In genomic region chr1:37721565-37721964, GRCh38 we compare ENCODE assay signal across 28 cellular contexts. TPM values are rescaled to one million over a fixed set of nuclear protein-coding genes. Genes with fewer than 3 reads are reported as not detected.
DNase-seq lines count a peak whose midpoint lies in the region; ATAC-seq and TF ChIP-seq lines count a peak whose summit lies in the region.
"Had no signal": no experiment of that assay in that cellular context is flagged by ENCODE, and none has a peak within 500 bp of the region (broad histone marks: within the 10 kb centered on the region; RNA-seq: fewer than 3 reads in every experiment).

No MANE protein-coding gene starts in this region.

- ATAC-seq in HG03565 (IDR thresholded peaks at IDR 0.05; ENCODE audit: unreplicated experiment) (no peak), GM18909 (IDR thresholded peaks at IDR 0.05; ENCODE audit: poor library complexity, unreplicated experiment) (no peak)
- ATAC-seq: gastroesophageal sphincter; left lung; naive thymus-derived CD4-positive, alpha-beta T cell; stimulated activated naive CD8-positive, alpha-beta T cell treated with anti-CD3 and anti-CD28 coated beads, Interleukin-15, amount 100 ng/mL, for 72 hours had no signal

- no peak overlapping the region for H3K4me2 ChIP-seq in H9 (ENCODE audit: insufficient read depth, insufficient read length, low read length)
- H3K4me2 ChIP-seq: BLaER1, smooth muscle cell had no signal

- no peak overlapping the region for H3K4ac ChIP-seq in H9 (ENCODE audit: low read depth, low read length)

- H3K9ac ChIP-seq in H9 (ENCODE audit: extremely low read depth, insufficient read length, low read length), result no peak overlapping the region
- H3K9ac ChIP-seq: BLaER1 had no signal

- no peak overlapping the region for H4K8ac ChIP-seq in H9 (replicated peaks; ENCODE audit: insufficient read length, low read depth, low read length)

- H3K27ac ChIP-seq in H9 (ENCODE audit: insufficient read length, low read depth, low read length) (no peak overlapping the region), caudate nucleus (ENCODE audit: low read depth, low read length) (peak overlapping the region; percentile 56), layer of hippocampus (ENCODE audit: low read depth, low read length) (peak overlapping the region; percentile 60), temporal lobe (ENCODE audit: low read depth, low read length) (peak overlapping the region; percentile 60)
- H3K27ac ChIP-seq: BLaER1, coronary artery, left lung had no signal

- no peak overlapping the region for H2BK15ac ChIP-seq in H9 (ENCODE audit: low read depth, low read length)

- H2AFZ ChIP-seq in H9 (ENCODE audit: low read length), result no peak overlapping the region

- H3K9me3 Mint-ChIP-seq in H9, result no peaks in the 10 kb centered on the region
- H3K9me3 Mint-ChIP-seq: activated CD4-positive, alpha-beta memory T cell treated with anti-CD3 and anti-CD28 coated beads, Interleukin-2, amount 10 ng/mL, durations not matched to agents 7 days and 5 days; activated naive CD4-positive, alpha-beta T cell treated with anti-CD3 and anti-CD28 coated beads, Interleukin-2, amount 50 U/mL, for 24 hours; activated T-helper 2 cell treated with anti-CD3 and anti-CD28 coated beads, Interferon-gamma antibody, Interleukin-2, Interleukin-4, amounts not matched to agents 10 μg/mL and 5 μg/mL and 100 μg/mL, durations not matched to agents 14 hours and 24 hours and 36 hours; stimulated activated naive CD8-positive, alpha-beta T cell treated with anti-CD3 and anti-CD28 coated beads, Interleukin-15, amount 100 ng/mL, for 72 hours had no signal

- no peak overlapping the region for H3K18ac ChIP-seq in H9 (ENCODE audit: insufficient read length, low read depth, low read length)

- WGBS in H9 (ENCODE audit: extremely low coverage, insufficient read length, low lambda C conversion rate), result no CpG with 5 or more reads among the region's 19 CpGs

- DNase-seq in H9 (peak; percentile 56), caudate nucleus (lab: John Stamatoyannopoulos, UW) (peak in 1 of 61 donors; percentile 16), NCI-H1930 (lab: John Stamatoyannopoulos, UW) (no peak)
- DNase-seq: activated CD4-positive, alpha-beta memory T cell treated with anti-CD3 and anti-CD28 coated beads, Interleukin-2, amount 10 ng/mL, durations not matched to agents 7 days and 5 days; activated CD4-positive, CD25-positive, alpha-beta regulatory T cell treated with anti-CD3 and anti-CD28 coated beads, Interleukin-2, amount 50 U/mL, for 72 hours; DMS79; HCEC 1CT; Karpas-422; left lung; naive thymus-derived CD4-positive, alpha-beta T cell; NCI-H146; RPMI8226; stimulated activated CD4-positive, alpha-beta T cell treated with anti-CD3 and anti-CD28 coated beads, Interleukin-1b, Interleukin-23, amount 100 ng/mL, for 48 hours; stimulated activated CD8-positive, alpha-beta memory T cell treated with anti-CD3 and anti-CD28 coated beads, Interleukin-4, amount 100 ng/mL, for 48 hours; stimulated activated naive CD8-positive, alpha-beta T cell treated with anti-CD3 and anti-CD28 coated beads, Interleukin-15, amount 100 ng/mL, for 72 hours; T-helper 1 cell; trophoblast cell had no signal

- no peak overlapping the region for H2BK5ac ChIP-seq in H9 (ENCODE audit: insufficient read length, low read length)

- TF ChIP-seq CTCF in H9 (conservative IDR thresholded peaks at IDR 0.05), result no peak

- H3K23me2 ChIP-seq in H9 (ENCODE audit: insufficient read length, low read depth, low read length, poor library complexity, severe bottlenecking), result no peaks in the 10 kb centered on the region

- H3K79me2 ChIP-seq in H9 (ENCODE audit: insufficient read depth, low read length), result no peaks in the 10 kb centered on the region

- no peak overlapping the region for H3K4me3 Mint-ChIP-seq in H9
- H3K4me3 Mint-ChIP-seq: activated CD4-positive, alpha-beta memory T cell treated with anti-CD3 and anti-CD28 coated beads, Interleukin-2, amount 10 ng/mL, durations not matched to agents 7 days and 5 days; activated naive CD4-positive, alpha-beta T cell treated with anti-CD3 and anti-CD28 coated beads, Interleukin-2, amount 50 U/mL, for 24 hours; naive thymus-derived CD4-positive, alpha-beta T cell; stimulated activated naive CD8-positive, alpha-beta T cell treated with anti-CD3 and anti-CD28 coated beads, Interleukin-15, amount 100 ng/mL, for 72 hours had no signal

- no peaks in the 10 kb centered on the region for H3K4me1 ChIP-seq in H9 (ENCODE audit: insufficient read depth, low read length)
- H3K4me1 ChIP-seq: gastroesophageal sphincter, left lung had no signal

- no peak overlapping the region for H3K27ac Mint-ChIP-seq in H9
- H3K27ac Mint-ChIP-seq: activated CD4-positive, alpha-beta memory T cell treated with anti-CD3 and anti-CD28 coated beads, Interleukin-2, amount 10 ng/mL, durations not matched to agents 7 days and 5 days; activated naive CD4-positive, alpha-beta T cell treated with anti-CD3 and anti-CD28 coated beads, Interleukin-2, amount 50 U/mL, for 24 hours; activated T-helper 2 cell treated with anti-CD3 and anti-CD28 coated beads, Interferon-gamma antibody, Interleukin-2, Interleukin-4, amounts not matched to agents 10 μg/mL and 5 μg/mL and 100 μg/mL, durations not matched to agents 14 hours and 24 hours and 36 hours; naive thymus-derived CD4-positive, alpha-beta T cell; stimulated activated naive CD8-positive, alpha-beta T cell treated with anti-CD3 and anti-CD28 coated beads, Interleukin-15, amount 100 ng/mL, for 72 hours had no signal

- H3K36me3 Mint-ChIP-seq in H9 (ENCODE audit: insufficient read depth in 1 of 3, low read depth in 3 of 3), result no peaks in the 10 kb centered on the region
- H3K36me3 Mint-ChIP-seq: activated naive CD4-positive, alpha-beta T cell treated with anti-CD3 and anti-CD28 coated beads, Interleukin-2, amount 50 U/mL, for 24 hours; naive thymus-derived CD4-positive, alpha-beta T cell had no signal

- H4K91ac ChIP-seq in H9 (ENCODE audit: insufficient read length, low read depth, low read length), result no peak overlapping the region

- H4K20me1 ChIP-seq in H9 (ENCODE audit: control insufficient read depth, insufficient read depth, insufficient read length), result no peaks in the 10 kb centered on the region
- H4K20me1 ChIP-seq: BLaER1 had no signal

- no peak overlapping the region for H3T11ph ChIP-seq in H9 (ENCODE audit: low read length)

- H3K27me3 Mint-ChIP-seq in H9 (ENCODE audit: low read depth), result peaks cover 9% of the 10 kb centered on the region

- H3K56ac ChIP-seq in H9 (ENCODE audit: insufficient read length, low read depth, low read length), result no peak overlapping the region

- H2AK5ac ChIP-seq in H9 (ENCODE audit: insufficient read length, low read length), result no peak overlapping the region

- H2BK20ac ChIP-seq in H9 (ENCODE audit: low read depth, low read length, poor library complexity, severe bottlenecking), result no peak overlapping the region

- no peak overlapping the region for H4K5ac ChIP-seq in H9 (ENCODE audit: insufficient read length, low read depth, low read length)

- H3K9me3 ChIP-seq in H9 (ENCODE audit: control insufficient read depth, low read depth, low read length), result no peaks in the 10 kb centered on the region
- H3K9me3 ChIP-seq: BLaER1, gastroesophageal sphincter, left lung had no signal

- H3K14ac ChIP-seq in H9 (ENCODE audit: insufficient read depth, low read length), result no peak overlapping the region; the same call in 1 of the 2 replicates

- no peaks in the 10 kb centered on the region for H3K79me1 ChIP-seq in H9 (ENCODE audit: insufficient read depth, low read depth, low read length, poor library complexity, severe bottlenecking)

- H3K4me1 Mint-ChIP-seq in H9, result peaks cover 9 to 14% of the 10 kb centered on the region in 2 experiments; a peak in 3 of 4 replicates
- H3K4me1 Mint-ChIP-seq: activated CD4-positive, alpha-beta memory T cell treated with anti-CD3 and anti-CD28 coated beads, Interleukin-2, amount 10 ng/mL, durations not matched to agents 7 days and 5 days; activated naive CD4-positive, alpha-beta T cell treated with anti-CD3 and anti-CD28 coated beads, Interleukin-2, amount 50 U/mL, for 24 hours; naive thymus-derived CD4-positive, alpha-beta T cell; stimulated activated naive CD8-positive, alpha-beta T cell treated with anti-CD3 and anti-CD28 coated beads, Interleukin-15, amount 100 ng/mL, for 72 hours had no signal

- H3K27me3 ChIP-seq in H9 (ENCODE audit: insufficient read depth, low read length) (no peaks in the 10 kb centered on the region), layer of hippocampus (ENCODE audit: control insufficient read depth, insufficient read depth, low read length) (no peaks in the 10 kb centered on the region)
- H3K27me3 ChIP-seq: BLaER1 had no signal

- no peak overlapping the region for H2BK120ac ChIP-seq in H9 (ENCODE audit: low read depth, low read length, poor library complexity, severe bottlenecking)

- no peak overlapping the region for H2BK12ac ChIP-seq in H9 (ENCODE audit: insufficient read length, low read depth, low read length)

- H3K23ac ChIP-seq in H9 (ENCODE audit: insufficient read length, low read depth, low read length), result no peak overlapping the region

RNA-seq across cellular contexts. Expression of gene CDCA8, which starts 29.2 kb away (rescaled TPM):
- total RNA-seq in H9 (2021), result 47.7 and 48.5 TPM in 2 replicates
- total RNA-seq in temporal lobe, result 1.2 TPM

RNA-seq across cellular contexts. Expression of gene EPHA10, which starts 43.4 kb away (rescaled TPM):
- 0.42 and 0.96 TPM in 2 replicates for total RNA-seq in H9 (2021)
- total RNA-seq in temporal lobe, result 8.9 TPM
- total RNA-seq: activated CD4-positive, alpha-beta memory T cell treated with anti-CD3 and anti-CD28 coated beads, Interleukin-2, amount 10 ng/mL, durations not matched to agents 7 days and 5 days; mesenteric fat pad; smooth muscle cell had no signal

Comparison
In these comparisons a context has a peak if more than half of its experiments do, and no peak if none do; other contexts are left out.
1. RNA of gene CDCA8, which starts 29.2 kb away (total RNA-seq): 47.7 to 48.5 TPM in H9; 1.2 TPM in temporal lobe (single experiment); every median in the first group is over 10 times any median in the second.